19 cellular contexts compared by ENCODE assay signal in the genomic region with DNA sequence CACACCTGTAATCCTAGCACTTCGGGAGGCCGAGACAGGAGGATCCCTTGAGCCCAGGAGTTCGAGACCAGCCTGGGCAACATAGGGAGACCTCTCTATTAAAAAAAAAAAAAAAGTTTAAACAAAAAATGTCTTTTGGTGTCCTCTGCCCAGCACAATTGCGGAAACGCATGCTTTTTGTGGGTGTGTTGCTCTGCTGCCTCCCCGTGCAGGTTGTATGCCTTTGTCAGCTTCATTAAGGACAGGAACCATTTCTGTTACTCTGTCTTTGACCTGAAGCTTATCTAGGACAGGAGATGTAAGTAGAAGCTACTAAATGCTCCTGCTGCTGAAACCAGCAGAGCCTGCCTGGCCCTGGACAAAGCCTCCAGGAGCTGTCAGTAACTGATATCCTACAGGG. TPM values are rescaled to one million over a fixed set of nuclear protein-coding genes. Genes with fewer than 3 reads are reported as not detected.
DNase-seq lines count a peak whose midpoint lies in the region; ATAC-seq and TF ChIP-seq lines count a peak whose summit lies in the region.
"Had no signal": no experiment of that assay in that cellular context is flagged by ENCODE, and none has a peak within 500 bp of the region (broad histone marks: within the 10 kb centered on the region; RNA-seq: fewer than 3 reads in every experiment).

No MANE protein-coding gene starts in this region.

- H2BK12ac ChIP-seq in H9 (ENCODE audit: insufficient read length, low read depth, low read length): no peak overlapping the region
- no peak overlapping the region for H2BK12ac ChIP-seq in mesenchymal stem cell (ENCODE audit: low read length in 2 of 2)

- H3K23me2 ChIP-seq in H9 (ENCODE audit: insufficient read length, low read depth, low read length, poor library complexity, severe bottlenecking): no peaks in the 10 kb centered on the region

- H2BK120ac ChIP-seq in H9 (ENCODE audit: low read depth, low read length, poor library complexity, severe bottlenecking): no peak overlapping the region
- H2BK120ac ChIP-seq in mesenchymal stem cell (ENCODE audit: low read depth, low read length): no peak overlapping the region

- H2BK15ac ChIP-seq in H9 (ENCODE audit: low read depth, low read length): no peak overlapping the region
- H2BK15ac ChIP-seq in mesenchymal stem cell (ENCODE audit: low read depth, poor library complexity, severe bottlenecking): peak overlapping the region; percentile 50

- peaks cover 0 to 6% of the 10 kb centered on the region in 2 experiments; a peak in 3 of 5 replicates for H3K9me3 Mint-ChIP-seq in H9
- H3K9me3 Mint-ChIP-seq: CD8-positive, alpha-beta T cell had no signal

- no CpG with 5 or more reads among the region's 6 CpGs for WGBS in H9 (ENCODE audit: extremely low coverage, insufficient read length, low lambda C conversion rate)
- 98% methylated on average over 6 of the region's 6 CpGs for WGBS in mesenchymal stem cell
- WGBS in spleen, 5 donors: 76 to 95% (median 86%) methylated on average over 6 of the region's 6 CpGs

- peaks cover 31 to 43% of the 10 kb centered on the region in 2 experiments for H3K4me1 Mint-ChIP-seq in H9

- no peaks in the 10 kb centered on the region for H4K20me1 ChIP-seq in H9 (ENCODE audit: control insufficient read depth, insufficient read depth, insufficient read length)
- H4K20me1 ChIP-seq: BLaER1 treated with 17β-estradiol and CSF1 and Interleukin-3, amounts not matched to agents 10 nM and 100 nM had no signal

- H3K4ac ChIP-seq in H9 (ENCODE audit: low read depth, low read length): no peak overlapping the region
- no peak overlapping the region for H3K4ac ChIP-seq in mesenchymal stem cell (ENCODE audit: low read depth in 1 of 2, low read length in 2 of 2)

- H3T11ph ChIP-seq in H9 (ENCODE audit: low read length): no peak overlapping the region

- H4K5ac ChIP-seq in H9 (ENCODE audit: insufficient read length, low read depth, low read length): no peak overlapping the region

- H3K9ac ChIP-seq in H9 (ENCODE audit: extremely low read depth, insufficient read length, low read length) (no peak overlapping the region), mesenchymal stem cell (ENCODE audit: low read length) (no peak overlapping the region)
- H3K9ac ChIP-seq: KMS-11 had no signal

- H3K27me3 ChIP-seq in H9 (ENCODE audit: insufficient read depth, low read length) (no peaks in the 10 kb centered on the region), RWPE2 (ENCODE audit: insufficient read depth, poor library complexity, severe bottlenecking) (no peaks in the 10 kb centered on the region), mesenchymal stem cell (ENCODE audit: control insufficient read depth in 1 of 2, insufficient read depth in 1 of 2, low read length in 2 of 2) (no peaks in the 10 kb centered on the region), spleen (replicated peaks in 1 of 7) (no peaks in the 10 kb centered on the region), Peyer's patch (no peaks in the 10 kb centered on the region)
- H3K27me3 ChIP-seq: BLaER1 treated with 17β-estradiol and CSF1 and Interleukin-3, amounts not matched to agents 10 nM and 100 nM had no signal

- TF ChIP-seq POLR2A in spleen (IDR thresholded peaks at IDR 0.05) (no peak), Peyer's patch (IDR thresholded peaks at IDR 0.05) (no peak)

- no peak overlapping the region for H2BK5ac ChIP-seq in H9 (ENCODE audit: insufficient read length, low read length)
- no peak overlapping the region for H2BK5ac ChIP-seq in mesenchymal stem cell (ENCODE audit: low read depth, low read length, poor library complexity, severe bottlenecking)

- no peak overlapping the region for H3K4me3 Mint-ChIP-seq in H9
- H3K4me3 Mint-ChIP-seq: CD8-positive, alpha-beta T cell had no signal

- no peaks in the 10 kb centered on the region for H3K79me1 ChIP-seq in H9 (ENCODE audit: insufficient read depth, low read depth, low read length, poor library complexity, severe bottlenecking)
- H3K79me1 ChIP-seq in mesenchymal stem cell (replicated peaks; ENCODE audit: low read length, poor library complexity, severe bottlenecking): peaks cover 23% of the 10 kb centered on the region

- no peaks in the 10 kb centered on the region for H3K9me3 ChIP-seq in H9 (ENCODE audit: control insufficient read depth, low read depth, low read length)
- peaks cover 5% of the 10 kb centered on the region for H3K9me3 ChIP-seq in RWPE2 (ENCODE audit: severe bottlenecking)
- H3K9me3 ChIP-seq in mesenchymal stem cell (ENCODE audit: control insufficient read depth, low read length): no peaks in the 10 kb centered on the region
- peaks cover 0 to 13% (median 5%) of the 10 kb centered on the region in 8 donors for H3K9me3 ChIP-seq in spleen
- H3K9me3 ChIP-seq in Peyer's patch: no peaks in the 10 kb centered on the region

- H3K4me3 ChIP-seq in RWPE2 (ENCODE audit: severe bottlenecking): no peak overlapping the region
- H3K4me3 ChIP-seq in mesenchymal stem cell (ENCODE audit: insufficient read depth in 1 of 2, low read depth in 1 of 2, low read length in 2 of 2): no peak overlapping the region
- H3K4me3 ChIP-seq in spleen: no peak overlapping the region
- H3K4me3 ChIP-seq in Peyer's patch: no peak overlapping the region
- H3K4me3 ChIP-seq: BLaER1 treated with 17β-estradiol and CSF1 and Interleukin-3, amounts not matched to agents 10 nM and 100 nM; GM12878 had no signal

- H3K79me2 ChIP-seq in H9 (ENCODE audit: insufficient read depth, low read length): no peaks in the 10 kb centered on the region; the same call in 1 of the 2 replicates

- peaks cover 6 to 8% (median 7%) of the 10 kb centered on the region in 3 experiments; a peak in 5 of 7 replicates for H3K36me3 Mint-ChIP-seq in H9 (ENCODE audit: insufficient read depth in 1 of 3, low read depth in 3 of 3)
- H3K36me3 Mint-ChIP-seq: CD8-positive, alpha-beta T cell had no signal

- H3K18ac ChIP-seq in H9 (ENCODE audit: insufficient read length, low read depth, low read length) (no peak overlapping the region), mesenchymal stem cell (ENCODE audit: low read depth in 1 of 2, low read length in 2 of 2) (no peak overlapping the region)

- DNase-seq in H9 (no peak), RWPE2 (ENCODE audit: low spot score) (no peak), mesenchymal stem cell (no peak), spleen (peak; percentile 28), SHP77 treated with DMSO at 0.1 percent for 48 hours (lab: John Stamatoyannopoulos, UW) (no peak), Peyer's patch (no peak), NCI-H526 treated with DMSO at 0.1 percent for 48 hours (lab: John Stamatoyannopoulos, UW) (no peak)
- DNase-seq: Calu3; CD8-positive, alpha-beta T cell; GOT3; NCI-H187; NCI-H226; NCI-H524; RPMI8226 had no signal

- H3K14ac ChIP-seq in H9 (ENCODE audit: insufficient read depth, low read length) (no peak overlapping the region), mesenchymal stem cell (ENCODE audit: low read length in 2 of 2) (no peak overlapping the region)

- peak overlapping the region; percentile 39 to 70 (median 60); a peak in 3 of 7 replicates for H3K27ac Mint-ChIP-seq in H9
- H3K27ac Mint-ChIP-seq: CD8-positive, alpha-beta T cell had no signal

- H3K27ac ChIP-seq in H9 (ENCODE audit: insufficient read length, low read depth, low read length) (no peak overlapping the region), RWPE2 (ENCODE audit: poor library complexity, severe bottlenecking) (peak overlapping the region; percentile 71), mesenchymal stem cell (ENCODE audit: low read length, poor library complexity, severe bottlenecking) (no peak overlapping the region), spleen (no peak overlapping the region), Peyer's patch (no peak overlapping the region)
- H3K27ac ChIP-seq: BLaER1 treated with 17β-estradiol and CSF1 and Interleukin-3, amounts not matched to agents 10 nM and 100 nM; KMS-11 had no signal

- no peak overlapping the region for H4K91ac ChIP-seq in H9 (ENCODE audit: insufficient read length, low read depth, low read length)
- H4K91ac ChIP-seq in mesenchymal stem cell (ENCODE audit: low read length): no peak overlapping the region

- no peak overlapping the region for H3K4me2 ChIP-seq in H9 (ENCODE audit: insufficient read depth, insufficient read length, low read length)
- H3K4me2 ChIP-seq in mesenchymal stem cell (ENCODE audit: low read length, poor library complexity, severe bottlenecking): no peak overlapping the region
- H3K4me2 ChIP-seq: BLaER1 treated with 17β-estradiol and CSF1 and Interleukin-3, amounts not matched to agents 10 nM and 100 nM; KMS-11 had no signal

- ATAC-seq in RWPE2 (ENCODE audit: low read depth): no peak
- ATAC-seq: CD8-positive, alpha-beta T cell; GM12878; HepG2 had no signal

- no peaks in the 10 kb centered on the region for H3K27me3 Mint-ChIP-seq in H9 (ENCODE audit: low read depth)

- H3K36me3 ChIP-seq in RWPE2 (ENCODE audit: low read depth) (no peaks in the 10 kb centered on the region), mesenchymal stem cell (ENCODE audit: control insufficient read depth in 1 of 2, insufficient read depth in 2 of 2, low read depth in 1 of 2, low read length in 2 of 2) (peaks cover 0 to 38% of the 10 kb centered on the region in 2 experiments), spleen (no peaks in the 10 kb centered on the region), Peyer's patch (no peaks in the 10 kb centered on the region)

- H3K56ac ChIP-seq in H9 (ENCODE audit: insufficient read length, low read depth, low read length): no peak overlapping the region

- TF ChIP-seq CTCF in H9 (conservative IDR thresholded peaks at IDR 0.05): no peak
- no peak for TF ChIP-seq CTCF in RWPE2 (IDR thresholded peaks at IDR 0.05; ENCODE audit: poor library complexity, severe bottlenecking)
- TF ChIP-seq CTCF in spleen (IDR thresholded peaks at IDR 0.05 in 8 of 11, conservative IDR thresholded peaks at IDR 0.05 in 3 of 11): no peak
- no peak for TF ChIP-seq CTCF in Peyer's patch (IDR thresholded peaks at IDR 0.05)

- H2AFZ ChIP-seq in H9 (ENCODE audit: low read length) (no peak overlapping the region), mesenchymal stem cell (ENCODE audit: low read depth, low read length) (no peak overlapping the region)

- no peak overlapping the region for H2BK20ac ChIP-seq in H9 (ENCODE audit: low read depth, low read length, poor library complexity, severe bottlenecking)

- H4K8ac ChIP-seq in H9 (replicated peaks; ENCODE audit: insufficient read length, low read depth, low read length) (no peak overlapping the region), mesenchymal stem cell (ENCODE audit: low read length) (no peak overlapping the region)

- H3K4me1 ChIP-seq in H9 (ENCODE audit: insufficient read depth, low read length) (peaks cover 6% of the 10 kb centered on the region; the same call in 1 of the 2 replicates), RWPE2 (ENCODE audit: insufficient read depth, poor library complexity, severe bottlenecking) (peaks cover 17% of the 10 kb centered on the region), mesenchymal stem cell (ENCODE audit: control insufficient read depth, insufficient read depth, low read depth, low read length) (peaks cover 34% of the 10 kb centered on the region), spleen (peaks cover 0 to 22% (median 7%) of the 10 kb centered on the region in 6 donors), Peyer's patch (no peaks in the 10 kb centered on the region)

- intact Hi-C loops in spleen (cut with DNase I; ENCODE audit: low total_unique reads): loop anchor here (5.0 kb wide), 1 partner anchor 89 kb away; no protein-coding TSS in a partner anchor

- no peak overlapping the region for H3K23ac ChIP-seq in H9 (ENCODE audit: insufficient read length, low read depth, low read length)
- H3K23ac ChIP-seq in mesenchymal stem cell (ENCODE audit: low read length in 2 of 2): no peak overlapping the region

- H2AK5ac ChIP-seq in H9 (ENCODE audit: insufficient read length, low read length) (no peak overlapping the region), mesenchymal stem cell (ENCODE audit: low read length, severe bottlenecking) (no peak overlapping the region)

RNA-seq across cellular contexts. Expression of a gene that starts 21.3 kb away (rescaled TPM):
- not detected in 2 replicates for total RNA-seq in H9 (2021)
- polyA plus RNA-seq in mesenchymal stem cell (2013, experiment 1 of 2): 0.04 TPM
- not detected for polyA plus RNA-seq in mesenchymal stem cell (2013, experiment 2 of 2)
- not detected for total RNA-seq in spleen
- polyA plus RNA-seq in spleen: under 1 TPM; 0.10 to 0.52 (median 0.18) TPM
- total RNA-seq in Peyer's patch: not detected
- total RNA-seq: A673; CD8-positive, alpha-beta T cell; HepG2 had no signal
- polyA plus RNA-seq: HepG2 had no signal

RNA-seq across cellular contexts. Expression of a gene that starts 32.9 kb away (rescaled TPM):
- total RNA-seq in H9 (2021) (0.72 and 0.79 TPM in 2 replicates), spleen (under 1 TPM in 2 of 7 donors, not detected in 5; 0.19 to 0.32 TPM), Peyer's patch (under 1 TPM in 1 of 4 donors, not detected in 3; 0.40 TPM)
- 0.23 TPM for polyA plus RNA-seq in mesenchymal stem cell (2013, experiment 1 of 2)
- 0.27 TPM for polyA plus RNA-seq in mesenchymal stem cell (2013, experiment 2 of 2)
- under 1 TPM; 0.11 to 0.42 (median 0.15) TPM for polyA plus RNA-seq in spleen
- total RNA-seq: A673; CD8-positive, alpha-beta T cell; GM12878 had no signal

RNA-seq across cellular contexts. Expression of a gene that starts 38.2 kb away (rescaled TPM):
- 0.31 TPM in 1 of 2 replicates, not detected in the other for total RNA-seq in H9 (2021)
- not detected for polyA plus RNA-seq in mesenchymal stem cell (2013, experiment 1 of 2)
- polyA plus RNA-seq in mesenchymal stem cell (2013, experiment 2 of 2): not detected
- total RNA-seq in spleen: not detected
- polyA plus RNA-seq in spleen: not detected
- total RNA-seq in Peyer's patch: not detected
- total RNA-seq: A673; CD8-positive, alpha-beta T cell; GM12878 had no signal
- polyA plus RNA-seq: GM12878 had no signal

RNA-seq across cellular contexts. Expression of a gene that starts 52.5 kb away (rescaled TPM):
- total RNA-seq in H9 (2021) (18.1 and 19.0 TPM in 2 replicates), spleen (10 to 100 TPM in 6 of 7 donors, 1 to 10 TPM in 1; 8.0 to 17.6 (median 12.1) TPM), Peyer's patch (1 to 10 TPM in 2 of 4 donors, under 1 TPM in 1, not detected in 1; 0.70 to 2.5 (median 1.4) TPM)
- 29.3 TPM for polyA plus RNA-seq in mesenchymal stem cell (2013, experiment 1 of 2)
- 29.9 TPM for polyA plus RNA-seq in mesenchymal stem cell (2013, experiment 2 of 2)
- polyA plus RNA-seq in spleen: 10 to 100 TPM in 1 of 3 donors, 1 to 10 TPM in 2; 4.5 to 11.5 (median 6.8) TPM

RNA-seq across cellular contexts. Expression of a gene that starts 53.0 kb away (rescaled TPM):
- 102 and 104 TPM in 2 replicates for total RNA-seq in H9 (2021)
- polyA plus RNA-seq in mesenchymal stem cell (2013, experiment 1 of 2): 64.0 TPM
- polyA plus RNA-seq in mesenchymal stem cell (2013, experiment 2 of 2): 64.3 TPM
- 10 to 100 TPM; 54.5 to 91.5 (median 59.7) TPM for total RNA-seq in spleen
- polyA plus RNA-seq in spleen: 100 to 1,000 TPM in 1 of 3 donors, 10 to 100 TPM in 2; 53.5 to 101 (median 78.7) TPM
- total RNA-seq in Peyer's patch: 100 to 1,000 TPM in 1 of 4 donors, 10 to 100 TPM in 3; 80.2 to 127 (median 85.7) TPM
